Comparison of ENCODE assay signal across 21 cellular contexts in the genomic region with DNA sequence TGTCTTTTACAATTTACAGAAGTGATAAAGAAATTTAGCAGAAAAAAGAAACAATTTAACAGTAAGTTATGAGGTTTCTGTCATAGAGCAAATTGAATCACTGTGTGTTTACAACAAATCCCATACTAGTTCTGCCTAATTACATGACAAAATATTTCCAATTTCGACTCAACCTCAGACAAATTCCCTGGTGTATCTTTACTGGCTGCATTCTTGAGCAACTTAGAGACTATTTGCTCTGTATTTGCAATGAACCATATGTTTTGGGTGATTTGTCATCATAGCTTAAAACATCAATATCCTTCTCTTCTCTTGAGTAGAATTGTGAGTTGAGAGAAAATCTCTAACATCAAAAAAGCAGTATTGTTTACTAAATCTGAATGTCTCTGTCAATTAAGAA.
"Had no signal": no experiment of that assay in that cellular context is flagged by ENCODE, and none has a peak within 500 bp of the region (broad histone marks: within the 10 kb centered on the region; RNA-seq: fewer than 3 reads in every experiment).

No MANE protein-coding gene starts in this region.

- H3K27ac ChIP-seq: gastrocnemius medialis, left ventricle myocardium inferior, sigmoid colon, spleen, tibial artery, VCaP had no signal

- H3K36me3 ChIP-seq: gastrocnemius medialis, left ventricle myocardium inferior, sigmoid colon, spleen, tibial artery had no signal

- H3K9me3 ChIP-seq: gastrocnemius medialis, left ventricle myocardium inferior, sigmoid colon, tibial artery had no signal

- H3K4me3 ChIP-seq: gastrocnemius medialis, left ventricle myocardium inferior, sigmoid colon, spleen, tibial artery had no signal

- ATAC-seq: activated CD8-positive, alpha-beta memory T cell treated with anti-CD3 and anti-CD28 coated beads, Interleukin-2, amount 10 ng/mL, durations not matched to agents 7 days and 5 days; activated CD8-positive, alpha-beta T cell treated with anti-CD3 and anti-CD28 coated beads for 36 hours; gastrocnemius medialis; natural killer cell; stimulated activated naive CD8-positive, alpha-beta T cell treated with anti-CD3 and anti-CD28 coated beads, Interleukin-15, Interleukin-2, amounts not matched to agents 100 U/mL and 50 U/mL, for 24 hours; T-cell had no signal

- DNase-seq: activated CD4-positive, alpha-beta T cell treated with anti-CD3 and anti-CD28 coated beads, Interleukin-2, amount 10 ng/mL, durations not matched to agents 7 days and 5 days; activated CD4-positive, CD25-positive, alpha-beta regulatory T cell treated with anti-CD3 and anti-CD28 coated beads, Interleukin-2, amount 50 U/mL, for 72 hours; activated CD8-positive, alpha-beta memory T cell treated with anti-CD3 and anti-CD28 coated beads, Interleukin-2, amount 10 ng/mL, durations not matched to agents 7 days and 5 days; activated CD8-positive, alpha-beta T cell treated with anti-CD3 and anti-CD28 coated beads for 36 hours; activated effector memory CD4-positive, alpha-beta T cell treated with anti-CD3 and anti-CD28 coated beads, Interleukin-2, amount 50 U/mL, for 16 hours; activated naive CD4-positive, alpha-beta T cell treated with anti-CD3 and anti-CD28 coated beads, Interleukin-2, amount 10 ng/mL, durations not matched to agents 7 days and 5 days; activated T-cell treated with anti-CD3 and anti-CD28 coated beads for 4 hours; anterior cingulate cortex; caudate nucleus; endodermal cell; gastrocnemius medialis; hypothalamus; left ventricle myocardium inferior; natural killer cell; sigmoid colon; spleen; stimulated activated CD4-positive, alpha-beta T cell treated with anti-CD3 and anti-CD28 coated beads, Interleukin-4, amount 100 ng/mL, for 4 hours; stimulated activated naive CD8-positive, alpha-beta T cell treated with anti-CD3 and anti-CD28 coated beads, Interleukin-15, Interleukin-2, amounts not matched to agents 100 U/mL and 50 U/mL, for 24 hours; T-cell; tibial artery had no signal

- H3K27me3 ChIP-seq: gastrocnemius medialis, sigmoid colon, spleen, tibial artery had no signal

- H3K4me1 ChIP-seq: gastrocnemius medialis, left ventricle myocardium inferior, sigmoid colon, spleen, tibial artery had no signal
